ENCODE assay signal across 26 cellular contexts in the genomic region with DNA sequence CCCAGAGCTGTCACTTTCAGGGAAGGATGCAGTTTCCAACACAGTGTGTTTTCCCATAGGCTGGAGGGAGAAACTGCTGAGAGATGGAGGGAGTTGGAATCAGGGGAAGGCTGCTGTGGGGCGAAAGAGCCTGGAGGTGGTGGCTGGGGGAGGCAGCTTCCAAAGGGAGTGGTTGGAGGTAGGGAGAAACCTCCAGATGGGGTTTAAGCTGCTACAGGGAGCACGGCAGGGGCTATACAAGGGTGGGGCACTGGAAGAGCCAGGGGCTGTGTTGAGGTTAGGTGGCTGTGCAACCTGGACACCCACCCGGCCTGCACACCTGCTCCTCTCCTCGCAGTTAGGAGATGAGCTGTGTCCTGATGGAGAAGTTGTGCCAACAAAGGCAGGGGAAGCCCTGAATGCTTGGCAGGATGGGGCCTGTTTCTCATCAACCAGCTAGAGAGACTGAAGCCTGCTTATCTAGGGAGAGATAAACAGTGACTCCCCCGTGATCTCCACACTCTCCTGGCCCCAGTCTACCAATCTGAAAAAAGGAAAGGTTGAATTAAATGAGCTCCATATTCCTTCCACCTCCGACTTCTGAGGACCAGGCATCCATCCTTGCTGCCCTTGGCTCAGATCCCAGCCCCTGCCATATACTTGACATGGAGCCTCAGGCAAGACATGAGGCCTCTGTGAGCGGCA. TPM values are rescaled to one million over a fixed set of nuclear protein-coding genes. Genes with fewer than 3 reads are reported as not detected.
A peak's percentile ranks its signal among the peaks of the same experiment; 100 is the strongest.
DNase-seq lines count a peak whose midpoint lies in the region; ATAC-seq and TF ChIP-seq lines count a peak whose summit lies in the region.
"Had no signal": no experiment of that assay in that cellular context is flagged by ENCODE, and none has a peak within 500 bp of the region (broad histone marks: within the 10 kb centered on the region; RNA-seq: fewer than 3 reads in every experiment).

No MANE protein-coding gene starts in this region.

- H3K27ac ChIP-seq in layer of hippocampus (ENCODE audit: low read depth, low read length) (peak overlapping the region; percentile 55), upper lobe of left lung (peak overlapping the region; percentile 40 to 76 (median 70))
- H3K27ac ChIP-seq in CD4-positive, alpha-beta memory T cell (ENCODE audit: low read depth, low read length) = no peak overlapping the region
- H3K27ac ChIP-seq: Peyer's patch, SJSA1, suprapubic skin, vagina had no signal

- no peak overlapping the region for H3K4me3 Mint-ChIP-seq in CD4-positive, alpha-beta memory T cell
- H3K4me3 Mint-ChIP-seq: naive thymus-derived CD8-positive, alpha-beta T cell; stimulated activated effector memory CD8-positive, alpha-beta T cell treated with anti-CD3 and anti-CD28 coated beads, Interleukin-12 subunit alpha, Interleukin-12 subunit beta, amount 100 ng/mL, for 72 hours; T-helper 1 cell treated with Interleukin-12 subunit alpha and Interleukin-12 subunit beta and Interleukin-4 antibody, amounts not matched to agents 30 μg/mL and 1 μg/mL, for 36 hours had no signal

- H3K9me3 ChIP-seq in upper lobe of left lung = no peaks in the 10 kb centered on the region
- H3K9me3 ChIP-seq in CD4-positive, alpha-beta memory T cell (ENCODE audit: control insufficient read depth in 1 of 2, low read length in 2 of 2) = no peaks in the 10 kb centered on the region
- H3K9me3 ChIP-seq: Peyer's patch, SJSA1, suprapubic skin, vagina had no signal

- peaks cover 10 to 12% of the 10 kb centered on the region in 2 donors for H3K27me3 Mint-ChIP-seq in CD4-positive, alpha-beta memory T cell

- TF ChIP-seq CTCF in upper lobe of left lung (IDR thresholded peaks at IDR 0.05) = no peak
- TF ChIP-seq CTCF in GM10248 (IDR thresholded peaks at IDR 0.05; ENCODE audit: control extremely low read depth, extremely low read depth, low read depth, missing control alignments) = no peak

- H3K27me3 ChIP-seq in layer of hippocampus (ENCODE audit: control insufficient read depth, insufficient read depth, low read length) (no peaks in the 10 kb centered on the region), upper lobe of left lung (no peaks in the 10 kb centered on the region)
- no peaks in the 10 kb centered on the region for H3K27me3 ChIP-seq in CD4-positive, alpha-beta memory T cell (ENCODE audit: insufficient read depth, low read length)
- H3K27me3 ChIP-seq: Peyer's patch, SJSA1, suprapubic skin, vagina had no signal

- intact Hi-C loops in cardiac septum (cut with DNase I) = loop anchor here (10.0 kb wide), 1 partner anchor 223 kb away; no protein-coding TSS in a partner anchor
- intact Hi-C loops in Right ventricle myocardium inferior (cut with DNase I) = no loop called here
- intact Hi-C loops in CD4-positive, alpha-beta memory T cell (cut with micrococcal nuclease) = no loop called here

- no peaks in the 10 kb centered on the region for H3K36me3 Mint-ChIP-seq in CD4-positive, alpha-beta memory T cell
- H3K36me3 Mint-ChIP-seq: naive thymus-derived CD8-positive, alpha-beta T cell; stimulated activated effector memory CD8-positive, alpha-beta T cell treated with anti-CD3 and anti-CD28 coated beads, Interleukin-12 subunit alpha, Interleukin-12 subunit beta, amount 100 ng/mL, for 72 hours had no signal

- 70 to 76% methylated on average over 7 of the region's 7 CpGs for WGBS in upper lobe of left lung, 2 donors

- POLR2A ChIA-PET in CD4-positive, alpha-beta memory T cell (lab: Charles Lee; ENCODE audit: partially characterized antibody) = no interaction called here
- POLR2A ChIA-PET in GM10248 (lab: Yijun Ruan, JAX) = no interaction called here

- no peaks in the 10 kb centered on the region for H3K36me3 ChIP-seq in upper lobe of left lung
- no peaks in the 10 kb centered on the region for H3K36me3 ChIP-seq in CD4-positive, alpha-beta memory T cell (ENCODE audit: insufficient read depth, low read length)
- H3K36me3 ChIP-seq: Peyer's patch, SJSA1, suprapubic skin, vagina had no signal

- peak overlapping the region in 1 of 7 donors; percentile 36 for H3K27ac Mint-ChIP-seq in CD4-positive, alpha-beta memory T cell
- H3K27ac Mint-ChIP-seq: activated T-helper 2 cell treated with anti-CD3 and anti-CD28 coated beads, Interferon-gamma antibody, Interleukin-2, Interleukin-4, amounts not matched to agents 10 μg/mL and 5 μg/mL and 100 μg/mL, durations not matched to agents 14 hours and 24 hours and 36 hours; stimulated activated effector memory CD8-positive, alpha-beta T cell treated with anti-CD3 and anti-CD28 coated beads, Interleukin-12 subunit alpha, Interleukin-12 subunit beta, amount 100 ng/mL, for 72 hours; T-helper 1 cell treated with Interleukin-12 subunit alpha and Interleukin-12 subunit beta and Interleukin-4 antibody, amounts not matched to agents 30 μg/mL and 1 μg/mL, for 36 hours had no signal

- TF ChIP-seq EP300 in upper lobe of left lung (IDR thresholded peaks at IDR 0.05) = no peak

- H3K4me3 ChIP-seq in upper lobe of left lung = no peak overlapping the region
- no peak overlapping the region for H3K4me3 ChIP-seq in CD4-positive, alpha-beta memory T cell (ENCODE audit: low read length in 2 of 2)
- H3K4me3 ChIP-seq: coronary artery, Peyer's patch, SJSA1, smooth muscle cell, suprapubic skin, vagina had no signal

- TF ChIP-seq POLR2A in upper lobe of left lung (IDR thresholded peaks at IDR 0.05) = no peak

- H3K4me1 ChIP-seq in upper lobe of left lung = peaks cover 30 to 61% (median 38%) of the 10 kb centered on the region in 4 donors
- peaks cover 23% of the 10 kb centered on the region for H3K4me1 ChIP-seq in CD4-positive, alpha-beta memory T cell (ENCODE audit: insufficient read depth, low read length)

- CTCF ChIA-PET in CD4-positive, alpha-beta memory T cell (lab: Charles Lee; ENCODE audit: partially characterized antibody) = interaction anchor here (1.0 to 14.7 kb wide), 7 partner anchors 9 to 126 kb away, joined by 3 to 567 read pairs (median 30); a partner anchor contains a TSS
- CTCF ChIA-PET in GM10248 (lab: Yijun Ruan, JAX) = interaction anchor here (1.2 to 21.5 kb wide), 5 partner anchors 9 to 217 kb away, joined by 3 to 496 read pairs (median 8); a partner anchor contains a TSS

- peaks cover 12 to 28% (median 18%) of the 10 kb centered on the region in 4 donors for H3K4me1 Mint-ChIP-seq in CD4-positive, alpha-beta memory T cell

- DNase-seq in cardiac septum (ENCODE audit: low spot score) = peak; percentile 75
- no peak for DNase-seq in Right ventricle myocardium inferior (ENCODE audit: missing footprints)
- peak; percentile 47 for DNase-seq in SK-N-DZ (ENCODE audit: low spot score)
- DNase-seq in upper lobe of left lung = no peak
- no peak for DNase-seq in effector CD8-positive, alpha-beta T cell (lab: John Stamatoyannopoulos, UW)
- no peak for DNase-seq in CD4-positive, alpha-beta memory T cell
- DNase-seq in GM10248 (ENCODE audit: extremely low spot score) = no peak
- DNase-seq: activated CD4-positive, alpha-beta T cell treated with anti-CD3 and anti-CD28 coated beads, Interleukin-2, amount 50 U/mL, for 1 hour; Calu3; kidney; mesenchymal stem cell; NCI-H524; Peyer's patch had no signal

- no peaks in the 10 kb centered on the region for H3K9me3 Mint-ChIP-seq in CD4-positive, alpha-beta memory T cell
- H3K9me3 Mint-ChIP-seq: activated T-helper 2 cell treated with anti-CD3 and anti-CD28 coated beads, Interferon-gamma antibody, Interleukin-2, Interleukin-4, amounts not matched to agents 10 μg/mL and 5 μg/mL and 100 μg/mL, durations not matched to agents 14 hours and 24 hours and 36 hours; naive thymus-derived CD8-positive, alpha-beta T cell; stimulated activated effector memory CD8-positive, alpha-beta T cell treated with anti-CD3 and anti-CD28 coated beads, Interleukin-12 subunit alpha, Interleukin-12 subunit beta, amount 100 ng/mL, for 72 hours; T-helper 1 cell treated with Interleukin-12 subunit alpha and Interleukin-12 subunit beta and Interleukin-4 antibody, amounts not matched to agents 30 μg/mL and 1 μg/mL, for 36 hours had no signal

- ATAC-seq in Right ventricle myocardium inferior = no peak
- no peak for ATAC-seq in upper lobe of left lung (ENCODE audit: low FRiP score in 2 of 2)
- ATAC-seq: naive thymus-derived CD8-positive, alpha-beta T cell; stimulated activated effector memory CD8-positive, alpha-beta T cell treated with anti-CD3 and anti-CD28 coated beads, Interleukin-12 subunit alpha, Interleukin-12 subunit beta, amount 100 ng/mL, for 72 hours had no signal

RNA-seq across cellular contexts. Expression of a gene that starts 3.6 kb away (rescaled TPM):
- 14.3 TPM for total RNA-seq in cardiac septum
- 33.4 TPM for total RNA-seq in Right ventricle myocardium inferior
- not detected in 2 replicates for polyA plus RNA-seq in SK-N-DZ (2014; cell fraction: cytosol; rRNA removed)
- polyA plus RNA-seq in SK-N-DZ (2014; cell fraction: nucleus; rRNA removed) = not detected in 2 replicates
- total RNA-seq in upper lobe of left lung = 100 to 1,000 TPM in 4 of 6 donors, 10 to 100 TPM in 2; 86.2 to 366 (median 193) TPM
- total RNA-seq in CD4-positive, alpha-beta memory T cell = 1 to 10 TPM; 2.4 to 2.8 TPM
- polyA plus RNA-seq in CD4-positive, alpha-beta memory T cell = not detected
- total RNA-seq: activated T-helper 2 cell treated with anti-CD3 and anti-CD28 coated beads, Interferon-gamma antibody, Interleukin-2, Interleukin-4, amounts not matched to agents 10 μg/mL and 5 μg/mL and 100 μg/mL, durations not matched to agents 14 hours and 24 hours and 36 hours; smooth muscle cell had no signal
- polyA plus RNA-seq: BJ; naive thymus-derived CD8-positive, alpha-beta T cell had no signal

RNA-seq across cellular contexts. Expression of a gene that starts 50.7 kb away (rescaled TPM):
- total RNA-seq in cardiac septum (not detected), Right ventricle myocardium inferior (not detected), upper lobe of left lung (not detected)
- not detected in 2 replicates for polyA plus RNA-seq in SK-N-DZ (2014; cell fraction: cytosol; rRNA removed)
- not detected in 2 replicates for polyA plus RNA-seq in SK-N-DZ (2014; cell fraction: nucleus; rRNA removed)
- total RNA-seq in CD4-positive, alpha-beta memory T cell = not detected
- polyA plus RNA-seq in CD4-positive, alpha-beta memory T cell = not detected
- total RNA-seq: activated T-helper 2 cell treated with anti-CD3 and anti-CD28 coated beads, Interferon-gamma antibody, Interleukin-2, Interleukin-4, amounts not matched to agents 10 μg/mL and 5 μg/mL and 100 μg/mL, durations not matched to agents 14 hours and 24 hours and 36 hours; Calu3; glomerular endothelial cell; kidney; naive thymus-derived CD8-positive, alpha-beta T cell; osteocyte; Peyer's patch; SJSA1; smooth muscle cell; suprapubic skin; vagina had no signal
- polyA plus RNA-seq: BJ; naive thymus-derived CD8-positive, alpha-beta T cell; smooth muscle cell had no signal

Comparison
In these comparisons a context has a peak if more than half of its experiments do, and no peak if none do; other contexts are left out.
1. DNase-seq: peak in cardiac septum (single experiment) and SK-N-DZ (single experiment); none in Right ventricle myocardium inferior (single experiment), upper lobe of left lung (0 of 2), effector CD8-positive, alpha-beta T cell (single experiment), CD4-positive, alpha-beta memory T cell (0 of 5) and GM10248 (single experiment).